15 cellular contexts compared by ENCODE assay signal in the genomic region with DNA sequence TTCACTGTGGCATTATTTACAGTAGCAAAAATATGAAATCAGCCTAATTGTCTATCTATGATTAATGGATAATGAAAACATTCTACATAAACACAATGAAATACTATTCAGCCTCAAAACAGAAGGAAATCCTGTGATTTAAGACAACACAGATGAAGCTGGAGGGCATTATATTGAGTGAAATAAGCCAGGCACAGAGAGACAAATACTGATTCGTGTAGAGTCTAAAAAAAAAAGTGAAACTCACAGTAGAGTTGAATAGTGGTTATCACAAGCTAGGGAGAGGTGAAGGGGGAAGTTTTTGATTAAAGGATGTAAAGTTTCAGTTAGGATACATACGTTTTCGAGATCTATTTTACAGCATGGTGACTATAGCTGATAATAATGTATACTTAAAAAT.
DNase-seq lines count a peak whose midpoint lies in the region; ATAC-seq, FAIRE-seq and TF ChIP-seq lines count a peak whose summit lies in the region.
"Had no signal": no experiment of that assay in that cellular context is flagged by ENCODE, and none has a peak within 500 bp of the region (broad histone marks: within the 10 kb centered on the region; RNA-seq: fewer than 3 reads in every experiment).

No MANE protein-coding gene starts in this region.

- 0 out of 2 replicates have a peak, but pooled peaks cover 3% of the 10 kb centered on the region for H3K9me2 ChIP-seq in MM.1S (replicated peaks; ENCODE audit: insufficient read depth, low read length)

- H3K36me3 Mint-ChIP-seq in immature natural killer cell: no peaks in the 10 kb centered on the region
- H3K36me3 Mint-ChIP-seq: CD4-positive, alpha-beta memory T cell had no signal

- TF ChIP-seq CTCF in MM.1S (IDR thresholded peaks at IDR 0.05; ENCODE audit: low read length) (no peak), GM12878 (IDR thresholded peaks at IDR 0.05 in 2 of 3, conservative IDR thresholded peaks at IDR 0.05 in 1 of 3; ENCODE audit: control insufficient read depth in 2 of 3, extremely low read depth in 1 of 3, insufficient read depth in 1 of 3, low read depth in 3 of 3, low read length in 3 of 3) (no peak), right lobe of liver (IDR thresholded peaks at IDR 0.05) (no peak)

- no peak overlapping the region for H3K4me3 Mint-ChIP-seq in immature natural killer cell
- H3K4me3 Mint-ChIP-seq: B cell; CD4-positive, alpha-beta memory T cell had no signal

- CTCF ChIA-PET in GM12878 (lab: Yijun Ruan, JAX): interaction anchor here (1.1 kb wide), 1 partner anchor 122 kb away, joined by 4 read pairs; a partner anchor contains a TSS

- TF ChIP-seq RAD21 in GM12878 (IDR thresholded peaks at IDR 0.05; ENCODE audit: insufficient read depth, low read depth, low read length): no peak

- in situ Hi-C loops in GM12878 (cut with MboI): no loop called here

- peaks cover 0 to 3% (median 0%) of the 10 kb centered on the region in 3 donors for H3K27me3 Mint-ChIP-seq in immature natural killer cell (ENCODE audit: low read depth in 3 of 3)
- H3K27me3 Mint-ChIP-seq: B cell; CD4-positive, alpha-beta memory T cell had no signal

- no peak overlapping the region for H3K27ac Mint-ChIP-seq in immature natural killer cell
- H3K27ac Mint-ChIP-seq: B cell; CD4-positive, alpha-beta memory T cell had no signal

- DNase-seq in MM.1S (peak; percentile 39), GM12878 (ENCODE audit: low read depth, low spot score) (no peak), foreskin melanocyte (peak; percentile 11), right lobe of liver (no peak), immature natural killer cell (no peak), HTR-8/SVneo (ENCODE audit: insufficient read length, low spot score) (no peak)
- DNase-seq: 8988T; C1 segment of cervical spinal cord; CD4-positive, alpha-beta memory T cell; DMS79 had no signal

- H3K4me1 ChIP-seq in ACC112 (ENCODE audit: control insufficient read depth, insufficient read depth, low read length, unreplicated experiment): peaks cover 21% of the 10 kb centered on the region
- H3K4me1 ChIP-seq in MM.1S (ENCODE audit: low read length): no peaks in the 10 kb centered on the region
- H3K4me1 ChIP-seq in GM12878 (ENCODE audit: control insufficient read depth, insufficient read depth, low read length): no peaks in the 10 kb centered on the region
- no peaks in the 10 kb centered on the region for H3K4me1 ChIP-seq in right lobe of liver

- intact Hi-C loops in GM12878 (cut with micrococcal nuclease; ENCODE audit: unreplicated experiment) (no loop called here), right lobe of liver (cut with DNase I) (no loop called here)

- POLR2A ChIA-PET in GM12878 (lab: Charles Lee): no interaction called here

- H3K9me3 ChIP-seq in MM.1S (replicated peaks; ENCODE audit: insufficient read depth, low read length) (no peaks in the 10 kb centered on the region), GM12878 (replicated peaks; ENCODE audit: control insufficient read depth, insufficient read depth, low read length) (no peaks in the 10 kb centered on the region), right lobe of liver (no peaks in the 10 kb centered on the region)

- SMC1A ChIA-PET in GM12878 (lab: Charles Lee; ENCODE audit: uncharacterized antibody, unreplicated experiment): interaction anchor here (0.9 kb wide), 1 partner anchor 10 kb away, joined by 3 read pairs; no protein-coding TSS in a partner anchor

- H3K4me3 ChIP-seq in ACC112 (ENCODE audit: low read depth, low read length) (0 out of 2 replicates have a peak overlapping the region, but pooled peaks have one; percentile 11), MM.1S (ENCODE audit: low read length) (no peak overlapping the region), GM12878 (no peak overlapping the region), right lobe of liver (no peak overlapping the region)

- H3K9ac ChIP-seq in MM.1S (ENCODE audit: low read length): no peak overlapping the region
- H3K9ac ChIP-seq in GM12878 (ENCODE audit: control insufficient read depth, insufficient read depth, low read length): no peak overlapping the region

- H3K27me3 ChIP-seq in ACC112 (ENCODE audit: insufficient read depth, low read length) (no peaks in the 10 kb centered on the region), MM.1S (replicated peaks; ENCODE audit: insufficient read depth, low read length) (no peaks in the 10 kb centered on the region), GM12878 (replicated peaks in 1 of 2; ENCODE audit: control insufficient read depth in 2 of 2, insufficient read depth in 2 of 2, low read length in 1 of 2) (no peaks in the 10 kb centered on the region), right lobe of liver (no peaks in the 10 kb centered on the region)

- no peak for TF ChIP-seq EP300 in GM12878 (IDR thresholded peaks at IDR 0.05; ENCODE audit: borderline replicate concordance in 1 of 2, control insufficient read depth in 1 of 2, low read depth in 2 of 2, low read length in 2 of 2)

- no peaks in the 10 kb centered on the region for H3K9me3 Mint-ChIP-seq in immature natural killer cell
- H3K9me3 Mint-ChIP-seq: CD4-positive, alpha-beta memory T cell had no signal

- H3K79me2 ChIP-seq in ACC112 (ENCODE audit: control insufficient read depth, insufficient read depth, low read length, unreplicated experiment): peaks cover 15% of the 10 kb centered on the region
- H3K79me2 ChIP-seq in MM.1S (ENCODE audit: low read length): no peaks in the 10 kb centered on the region
- H3K79me2 ChIP-seq in GM12878 (ENCODE audit: control insufficient read depth, insufficient read depth, low read length): no peaks in the 10 kb centered on the region

- FAIRE-seq in GM12878 (lab: Jason Lieb, UNC) (peak; percentile 71), HTR-8/SVneo (lab: Jason Lieb, UNC) (no peak)
- FAIRE-seq: GM12891 had no signal

- BruUV-seq in GM12878 (replicated peaks; lab: Mats Ljungman, UMichigan): no TSS peak

- RAD21 ChIA-PET in GM12878 (lab: Charles Lee; ENCODE audit: unreplicated experiment): no interaction called here

- TF ChIP-seq POLR2A in GM12878 (IDR thresholded peaks at IDR 0.05; ENCODE audit: low read depth, low read length) (no peak), right lobe of liver (IDR thresholded peaks at IDR 0.05) (no peak)

- peak overlapping the region; percentile 49; the same call in 1 of the 2 replicates for H3K4me2 ChIP-seq in MM.1S (ENCODE audit: low read depth, low read length)
- no peak overlapping the region for H3K4me2 ChIP-seq in GM12878 (ENCODE audit: control insufficient read depth, insufficient read depth)

- no peaks in the 10 kb centered on the region for H3F3A ChIP-seq in MM.1S (ENCODE audit: insufficient read depth, low read length)

- H2AFZ ChIP-seq in ACC112 (ENCODE audit: low read length, unreplicated experiment) (no peak overlapping the region), MM.1S (ENCODE audit: low read length) (peak overlapping the region; percentile 50), GM12878 (ENCODE audit: control insufficient read depth, low read depth, low read length) (no peak overlapping the region)

- WGBS in GM12878 (ENCODE audit: insufficient coverage, insufficient replicate concordance, low lambda C conversion rate, missing lambda C conversion rate): 12% methylated on average over 3 of the region's 3 CpGs
- 50% methylated on average over 3 of the region's 3 CpGs for WGBS in right lobe of liver (ENCODE audit: insufficient coverage, low coverage, low lambda C conversion rate, missing lambda C conversion rate)

- ATAC-seq in GM12878 (peak; percentile 68), right lobe of liver (no peak), HG02885 (IDR thresholded peaks at IDR 0.05; ENCODE audit: poor library complexity, unreplicated experiment) (no peak)
- ATAC-seq: HCT116 had no signal

- H3K36me3 ChIP-seq in ACC112 (ENCODE audit: insufficient read depth, low read length) (no peaks in the 10 kb centered on the region), MM.1S (replicated peaks; ENCODE audit: insufficient read depth, low read length) (no peaks in the 10 kb centered on the region), GM12878 (ENCODE audit: control insufficient read depth in 2 of 2, insufficient read depth in 2 of 2, low read length in 1 of 2) (no peaks in the 10 kb centered on the region), right lobe of liver (no peaks in the 10 kb centered on the region)

- H4K20me1 ChIP-seq in MM.1S (ENCODE audit: insufficient read depth, low read length): no peaks in the 10 kb centered on the region
- no peaks in the 10 kb centered on the region for H4K20me1 ChIP-seq in GM12878 (ENCODE audit: control insufficient read depth, insufficient read depth)

- no peaks in the 10 kb centered on the region for H3K4me1 Mint-ChIP-seq in immature natural killer cell
- H3K4me1 Mint-ChIP-seq: B cell; CD4-positive, alpha-beta memory T cell had no signal

- no peak overlapping the region for H3K27ac ChIP-seq in ACC112 (ENCODE audit: low read depth, low read length)
- no peak overlapping the region for H3K27ac ChIP-seq in MM.1S (ENCODE audit: low read length)
- H3K27ac ChIP-seq in GM12878 (ENCODE audit: control insufficient read depth, insufficient read depth): no peak overlapping the region
- H3K27ac ChIP-seq in right lobe of liver: no peak overlapping the region

TF ChIP-seq in GM12878, 131 proteins besides CTCF, POLR2A, EP300 and RAD21 (continues in another document):
- TF ChIP-seq, protein P1, sequence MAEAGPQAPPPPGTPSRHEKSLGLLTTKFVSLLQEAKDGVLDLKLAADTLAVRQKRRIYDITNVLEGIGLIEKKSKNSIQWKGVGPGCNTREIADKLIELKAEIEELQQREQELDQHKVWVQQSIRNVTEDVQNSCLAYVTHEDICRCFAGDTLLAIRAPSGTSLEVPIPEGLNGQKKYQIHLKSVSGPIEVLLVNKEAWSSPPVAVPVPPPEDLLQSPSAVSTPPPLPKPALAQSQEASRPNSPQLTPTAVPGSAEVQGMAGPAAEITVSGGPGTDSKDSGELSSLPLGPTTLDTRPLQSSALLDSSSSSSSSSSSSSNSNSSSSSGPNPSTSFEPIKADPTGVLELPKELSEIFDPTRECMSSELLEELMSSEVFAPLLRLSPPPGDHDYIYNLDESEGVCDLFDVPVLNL (IDR thresholded peaks at IDR 0.05; ENCODE audit: low read depth, low read length): no peak
- TF ChIP-seq FOS (IDR thresholded peaks at IDR 0.05; ENCODE audit: borderline replicate concordance, extremely low read depth, insufficient read length): no peak
- no peak for TF ChIP-seq TAF1 (IDR thresholded peaks at IDR 0.05; ENCODE audit: borderline replicate concordance, low read depth, low read length)
- TF ChIP-seq FOXK2 (IDR thresholded peaks at IDR 0.05): no peak
- TF ChIP-seq GABPA (IDR thresholded peaks at IDR 0.05; ENCODE audit: low read depth): no peak

Comparison
In these comparisons a context has a peak if more than half of its experiments do, and no peak if none do; other contexts are left out.
1. DNase-seq: peak in MM.1S (single experiment) and foreskin melanocyte (single experiment); none in GM12878 (single experiment), right lobe of liver (0 of 3), immature natural killer cell (0 of 3) and HTR-8/SVneo (single experiment).